Comparison of ENCODE assay signal across 9 cellular contexts in genomic region chr2:98560256-98560771, GRCh38. TPM values are rescaled to one million over a fixed set of nuclear protein-coding genes. Genes with fewer than 3 reads are reported as not detected.
DNase-seq lines count a peak whose midpoint lies in the region; ATAC-seq and TF ChIP-seq lines count a peak whose summit lies in the region.
"Had no signal": no experiment of that assay in that cellular context is flagged by ENCODE, and none has a peak within 500 bp of the region (broad histone marks: within the 10 kb centered on the region; RNA-seq: fewer than 3 reads in every experiment).

No MANE protein-coding gene starts in this region.

- H3K9me3 ChIP-seq in IMR-90 (ENCODE audit: control insufficient read depth, insufficient read depth, low read length) (no peaks in the 10 kb centered on the region), muscle layer of duodenum (ENCODE audit: control insufficient read depth in 1 of 2, low read length in 2 of 2) (no peaks in the 10 kb centered on the region)

- H3K4me1 ChIP-seq in IMR-90 (ENCODE audit: control insufficient read depth, insufficient read depth, low read length): peaks cover 14% of the 10 kb centered on the region
- H3K4me1 ChIP-seq in muscle layer of duodenum (ENCODE audit: control insufficient read depth in 1 of 2, insufficient read depth in 2 of 2, low read length in 2 of 2): peaks cover 0 to 36% of the 10 kb centered on the region in 2 donors

- no peak overlapping the region for H3K4me3 Mint-ChIP-seq in chondrocyte (ENCODE audit: unreplicated experiment)

- peaks cover 15% of the 10 kb centered on the region for H3K9me1 ChIP-seq in IMR-90 (ENCODE audit: insufficient read depth, low read length)

- H4K20me1 ChIP-seq in IMR-90 (ENCODE audit: insufficient read depth, low read length): peaks cover 5% of the 10 kb centered on the region; the same call in 1 of the 2 replicates

- H3K56ac ChIP-seq in IMR-90 (ENCODE audit: extremely low read depth, insufficient read depth, low read length): no peak overlapping the region

- peak overlapping the region; percentile 5; the same call in 1 of the 2 replicates for H4K5ac ChIP-seq in IMR-90 (ENCODE audit: low read depth, low read length)

- peak; percentile 94 for ATAC-seq in IMR-90 (ENCODE audit: low read depth)
- no peak for ATAC-seq in HG02610 (IDR thresholded peaks at IDR 0.05; ENCODE audit: unreplicated experiment)

- no peak overlapping the region for H3K23ac ChIP-seq in IMR-90 (ENCODE audit: low read depth, low read length)

- H2AK5ac ChIP-seq in IMR-90 (ENCODE audit: low read depth, low read length): peak overlapping the region; percentile 69; the same call in 1 of the 2 replicates

- H3K79me1 ChIP-seq in IMR-90 (ENCODE audit: low read depth in 1 of 2, low read length in 2 of 2): 0 out of 4 replicates have a peak, but pooled peaks cover 0 to 4% of the 10 kb centered on the region in 2 experiments

- H3K27ac ChIP-seq in IMR-90 (ENCODE audit: insufficient read depth, low read length) (peak overlapping the region; percentile 85), muscle layer of duodenum (ENCODE audit: low read length) (peak overlapping the region; percentile 48)

- H3K4me1 Mint-ChIP-seq in chondrocyte (ENCODE audit: low read depth): peaks cover 43% of the 10 kb centered on the region

- WGBS in IMR-90 (ENCODE audit: extremely low coverage in 2 of 2, insufficient read length in 1 of 2), 2 experiments: 100% methylated on average over 4 of the region's 9 CpGs; no CpG with 5 or more reads in 1 of the 2 experiments

- peak overlapping the region; percentile 67 for H3K4ac ChIP-seq in IMR-90 (ENCODE audit: low read depth, low read length)

- H2BK120ac ChIP-seq in IMR-90 (ENCODE audit: low read depth, low read length): peak overlapping the region; percentile 72; the same call in 1 of the 2 replicates

- peak overlapping the region; percentile 56; the same call in 1 of the 2 replicates for H3K18ac ChIP-seq in IMR-90 (ENCODE audit: low read depth, low read length)

- in situ Hi-C loops in IMR-90 (cut with MboI; ENCODE audit: low sequenced_read_pairs): no loop called here

- H4K91ac ChIP-seq in IMR-90 (ENCODE audit: insufficient read depth, low read depth, low read length): peak overlapping the region; percentile 54

- peak overlapping the region; percentile 63 for H2BK5ac ChIP-seq in IMR-90 (ENCODE audit: low read depth, low read length, poor library complexity, severe bottlenecking)

- peak overlapping the region; percentile 19 to 85; a peak in 3 of 4 replicates for H4K8ac ChIP-seq in IMR-90 (ENCODE audit: low read depth in 2 of 2, low read length in 2 of 2)

- dilution Hi-C loops in IMR-90 (cut with HindIII; ENCODE audit: low sequenced_read_pairs, unreplicated experiment): no loop called here

- peak overlapping the region; percentile 23; the same call in 1 of the 3 replicates for H2BK15ac ChIP-seq in IMR-90 (ENCODE audit: low read depth, low read length)

- H2BK20ac ChIP-seq in IMR-90 (ENCODE audit: low read depth, low read length): no peak overlapping the region

- intact Hi-C loops in IMR-90 (cut with micrococcal nuclease): no loop called here

- H3K27me3 ChIP-seq in IMR-90 (ENCODE audit: control insufficient read depth, insufficient read depth, low read length) (no peaks in the 10 kb centered on the region), muscle layer of duodenum (ENCODE audit: low read depth, low read length) (no peaks in the 10 kb centered on the region)

- POLR2A ChIA-PET in IMR-90 (lab: Charles Lee; ENCODE audit: unreplicated experiment): interaction anchor here (0.5 kb wide), 1 partner anchor 18 kb away, joined by 12 read pairs; no protein-coding TSS in a partner anchor

- no peak overlapping the region; the same call in 1 of the 2 replicates for H3K9ac ChIP-seq in IMR-90 (ENCODE audit: low read depth, low read length)

- H3K27ac Mint-ChIP-seq in chondrocyte (ENCODE audit: unreplicated experiment): peak overlapping the region; percentile 85

- no peaks in the 10 kb centered on the region for H3K9me3 Mint-ChIP-seq in chondrocyte (ENCODE audit: low read depth)

- H3K36me3 Mint-ChIP-seq in chondrocyte (ENCODE audit: low read depth): peaks cover 15% of the 10 kb centered on the region

- DNase-seq in AG20443 (ENCODE audit: low spot score) (peak; percentile 85), IMR-90 (peak; percentile 96), chondrocyte (ENCODE audit: low spot score) (no peak), mucosa of gallbladder (ENCODE audit: low spot score) (no peak), SIG-M5 (lab: John Stamatoyannopoulos, UW) (no peak), 8988T (no peak)
- DNase-seq: NCI-H526 treated with DMSO at 0.1 percent for 48 hours had no signal

- peaks cover 20% of the 10 kb centered on the region for H3K36me3 ChIP-seq in IMR-90 (ENCODE audit: control insufficient read depth, insufficient read depth, low read length)
- H3K36me3 ChIP-seq in muscle layer of duodenum (ENCODE audit: control insufficient read depth in 1 of 2, insufficient read depth in 2 of 2, low read length in 2 of 2): peaks cover 17 to 42% of the 10 kb centered on the region in 2 donors

- TF ChIP-seq RAD21 in IMR-90 (IDR thresholded peaks at IDR 0.05; ENCODE audit: low read length): 0 out of 2 replicates have a peak, but pooled peaks have one; percentile 9

- no peak overlapping the region for H3K14ac ChIP-seq in IMR-90 (replicated peaks; ENCODE audit: low read depth, low read length)

- BruUV-seq in IMR-90 (replicated peaks; lab: Mats Ljungman, UMichigan): no TSS peak

- TF ChIP-seq POLR2A in IMR-90 (IDR thresholded peaks at IDR 0.05; ENCODE audit: low read depth, low read length): no peak

- no peak for TF ChIP-seq CTCF in IMR-90 (conservative IDR thresholded peaks at IDR 0.05; ENCODE audit: low read depth, low read length)
- TF ChIP-seq CTCF in chondrocyte (IDR thresholded peaks at IDR 0.05): no peak

- H3K27me3 Mint-ChIP-seq in chondrocyte (ENCODE audit: low read depth): no peaks in the 10 kb centered on the region

- peak overlapping the region; percentile 86 for H2AFZ ChIP-seq in IMR-90 (replicated peaks; ENCODE audit: low read length, poor library complexity)

- H2AK9ac ChIP-seq in IMR-90 (replicated peaks; ENCODE audit: low read depth, low read length, poor library complexity): no peak overlapping the region

- H3K4me3 ChIP-seq in IMR-90 (ENCODE audit: insufficient read depth, low read depth, low read length) (no peak overlapping the region), muscle layer of duodenum (ENCODE audit: low read depth in 1 of 2, low read length in 2 of 2) (peak overlapping the region in 1 of 2 donors; percentile 23)

- H3K4me2 ChIP-seq in IMR-90 (ENCODE audit: low read depth, low read length): peak overlapping the region; percentile 79

- CTCF ChIA-PET in IMR-90 (lab: Yijun Ruan, JAX): interaction anchor here (0.5 to 1.0 kb wide), 4 partner anchors 9 to 584 kb away, joined by 3 to 4 read pairs (median 3); no protein-coding TSS in a partner anchor

TF ChIP-seq in IMR-90, 13 proteins besides CTCF, POLR2A, EP300 and RAD21:
- no peak for TF ChIP-seq USF2 (IDR thresholded peaks at IDR 0.05; ENCODE audit: low read depth, low read length)
- peak; percentile 77 for TF ChIP-seq MAFK (IDR thresholded peaks at IDR 0.05; ENCODE audit: low read depth, low read length)
- no peak for TF ChIP-seq RFX5 (IDR thresholded peaks at IDR 0.05; ENCODE audit: low read depth, low read length)
- TF ChIP-seq FOS (IDR thresholded peaks at IDR 0.05; ENCODE audit: low read depth, low read length): peak; percentile 54; the same call in 1 of the 2 replicates
- TF ChIP-seq CHD1 (IDR thresholded peaks at IDR 0.05; ENCODE audit: low read depth, low read length): no peak
- TF ChIP-seq SMC3 (IDR thresholded peaks at IDR 0.05; ENCODE audit: low read depth, low read length): 0 out of 2 replicates have a peak, but pooled peaks have one; percentile 9
- TF ChIP-seq MAZ (IDR thresholded peaks at IDR 0.05; ENCODE audit: borderline replicate concordance, low read depth, low read length): peak; percentile 33; the same call in 1 of the 2 replicates
- TF ChIP-seq RCOR1 (IDR thresholded peaks at IDR 0.05; ENCODE audit: insufficient replicate concordance, low read length): no peak
- no peak for TF ChIP-seq ELK1 (IDR thresholded peaks at IDR 0.05; ENCODE audit: borderline replicate concordance, low read depth, low read length)
- peak; percentile 12; the same call in 1 of the 2 replicates for TF ChIP-seq CEBPB (IDR thresholded peaks at IDR 0.05; ENCODE audit: low read depth, low read length)
- TF ChIP-seq MXI1 (IDR thresholded peaks at IDR 0.05; ENCODE audit: borderline replicate concordance, low read depth, low read length): no peak; the same call in 1 of the 2 replicates
- TF ChIP-seq BHLHE40 (IDR thresholded peaks at IDR 0.05; ENCODE audit: low read depth, low read length): peak; percentile 4; the same call in 1 of the 2 replicates
- TF ChIP-seq NFE2L2 (IDR thresholded peaks at IDR 0.05; ENCODE audit: low read depth, low read length): peak; percentile 85

RNA-seq across cellular contexts. Expression of gene COA5, which starts 48.0 kb away (rescaled TPM):
- total RNA-seq in IMR-90 (2012; rRNA removed) (8.4 and 16.4 TPM in 2 replicates), chondrocyte (16.7 to 25.9 TPM (median 19.4 TPM) in 3 replicates), mucosa of gallbladder (37.2 TPM)
- 10.1 and 14.2 TPM in 2 replicates for polyA plus RNA-seq in IMR-90 (2012; rRNA removed)
- 7.7 and 10.4 TPM in 2 replicates for polyA plus RNA-seq in IMR-90 (2012; cell fraction: cytosol; rRNA removed)
- 3.6 and 26.9 TPM in 2 replicates for polyA plus RNA-seq in IMR-90 (2012; cell fraction: nucleus; rRNA removed; ENCODE audit: low replicate concordance)

RNA-seq across cellular contexts. Expression of gene UNC50, which starts 48.1 kb away (rescaled TPM):
- total RNA-seq in IMR-90 (2012; rRNA removed) (18.3 and 40.3 TPM in 2 replicates), chondrocyte (41.8 to 49.9 TPM (median 43.5 TPM) in 3 replicates), mucosa of gallbladder (44.8 TPM)
- 29.5 and 34.1 TPM in 2 replicates for polyA plus RNA-seq in IMR-90 (2012; rRNA removed)
- polyA plus RNA-seq in IMR-90 (2012; cell fraction: cytosol; rRNA removed): 12.0 and 13.8 TPM in 2 replicates
- 12.8 and 48.5 TPM in 2 replicates for polyA plus RNA-seq in IMR-90 (2012; cell fraction: nucleus; rRNA removed; ENCODE audit: low replicate concordance)

Comparison
In these comparisons a context has a peak if more than half of its experiments do, and no peak if none do; other contexts are left out.
1. DNase-seq: peak in AG20443 (single experiment) and IMR-90 (single experiment); none in chondrocyte (single experiment), mucosa of gallbladder (single experiment), SIG-M5 (single experiment) and 8988T (single experiment).